Comparison of ENCODE assay signal across 11 cellular contexts in genomic region chr1:214506972-214507431, GRCh38. TPM values are rescaled to one million over a fixed set of nuclear protein-coding genes. Genes with fewer than 3 reads are reported as not detected.
DNase-seq lines count a peak whose midpoint lies in the region; ATAC-seq and TF ChIP-seq lines count a peak whose summit lies in the region.
"Had no signal": no experiment of that assay in that cellular context is flagged by ENCODE, and none has a peak within 500 bp of the region (broad histone marks: within the 10 kb centered on the region; RNA-seq: fewer than 3 reads in every experiment).

No MANE protein-coding gene starts in this region.

- POLR2A ChIA-PET in HCT116 (lab: Charles Lee), result no interaction called here

- DNase-seq in HCT116 (ENCODE audit: low read depth, low spot score) (peak; percentile 39), MM.1S (no peak), kidney tubule cell (ENCODE audit: low spot score) (peak; percentile 97), HUDEP-2 (lab: John Stamatoyannopoulos, UW; ENCODE audit: unreplicated experiment in 76 of 76) (no peak), NCI-H2196 (lab: John Stamatoyannopoulos, UW; ENCODE audit: unreplicated experiment) (no peak), NCI-H2107 treated with DMSO at 0.1 percent for 48 hours (lab: John Stamatoyannopoulos, UW; ENCODE audit: unreplicated experiment) (no peak), T-helper 9 cell (no peak)
- DNase-seq: GDM1, tibial artery had no signal

- no peak for TF ChIP-seq CTCF in HCT116 (IDR thresholded peaks at IDR 0.05 in 2 of 3, conservative IDR thresholded peaks at IDR 0.05 in 1 of 3; ENCODE audit: borderline replicate concordance in 1 of 3, insufficient read depth in 1 of 3, low read depth in 2 of 3, low read length in 2 of 3)
- TF ChIP-seq CTCF in MM.1S (IDR thresholded peaks at IDR 0.05; ENCODE audit: low read length), result no peak

- peak overlapping the region; percentile 10; the same call in 1 of the 2 replicates for H3K27ac ChIP-seq in HCT116 (ENCODE audit: low read depth, low read length)
- H3K27ac ChIP-seq in MM.1S (ENCODE audit: low read length), result no peak overlapping the region
- H3K27ac ChIP-seq: skin epidermis, tibial artery had no signal

- peak overlapping the region; percentile 56 for H3K4me2 ChIP-seq in HCT116 (ENCODE audit: low read length)
- 0 out of 2 replicates have a peak overlapping the region, but pooled peaks have one; percentile 7 for H3K4me2 ChIP-seq in MM.1S (ENCODE audit: low read depth, low read length)

- H4K20me1 ChIP-seq in HCT116 (ENCODE audit: insufficient read depth), result no peaks in the 10 kb centered on the region
- H4K20me1 ChIP-seq in MM.1S (ENCODE audit: insufficient read depth, low read length), result no peaks in the 10 kb centered on the region

- no TSS peak for BruUV-seq in HCT116 (replicated peaks; lab: Mats Ljungman, UMichigan)

- no peak for TF ChIP-seq POLR2A in HCT116 (IDR thresholded peaks at IDR 0.05; ENCODE audit: borderline replicate concordance, extremely low read depth, insufficient read depth, insufficient read length)

- H3K4me1 ChIP-seq in HCT116 (ENCODE audit: control insufficient read depth in 1 of 2, insufficient read depth in 2 of 2, low read length in 2 of 2) (peaks cover 54 to 55% of the 10 kb centered on the region in 2 experiments), MM.1S (ENCODE audit: low read length) (no peaks in the 10 kb centered on the region)

- no peaks in the 10 kb centered on the region for H3K9me2 ChIP-seq in HCT116 (ENCODE audit: insufficient read depth)
- H3K9me2 ChIP-seq in MM.1S (replicated peaks; ENCODE audit: insufficient read depth, low read length), result no peaks in the 10 kb centered on the region

- RAD21 ChIA-PET in HCT116 (lab: Charles Lee; ENCODE audit: low non-redundant PET in 1 of 2, low total read pairs in 2 of 2, uncharacterized antibody in 2 of 2, unreplicated experiment in 2 of 2), result no interaction called here

- no peaks in the 10 kb centered on the region for H3F3A ChIP-seq in MM.1S (ENCODE audit: insufficient read depth, low read length)

- H3K9me3 ChIP-seq in HCT116 (ENCODE audit: control insufficient read depth in 1 of 2, insufficient read depth in 1 of 2, low read depth in 1 of 2, low read length in 2 of 2) (peaks cover 0 to 3% of the 10 kb centered on the region in 2 experiments; a peak in 1 of 4 replicates), MM.1S (replicated peaks; ENCODE audit: insufficient read depth, low read length) (no peaks in the 10 kb centered on the region)
- H3K9me3 ChIP-seq: tibial artery had no signal

- H3K36me3 ChIP-seq in HCT116 (ENCODE audit: control insufficient read depth in 1 of 2, insufficient read depth in 2 of 2, low read length in 2 of 2) (no peaks in the 10 kb centered on the region), MM.1S (replicated peaks; ENCODE audit: insufficient read depth, low read length) (no peaks in the 10 kb centered on the region)
- H3K36me3 ChIP-seq: tibial artery had no signal

- ATAC-seq in GM18858 (IDR thresholded peaks at IDR 0.05; ENCODE audit: unreplicated experiment) (peak; percentile 65), HCT116 (peak; percentile 83)

- H3K9ac ChIP-seq in HCT116 (ENCODE audit: low read length) (no peak overlapping the region), MM.1S (ENCODE audit: low read length) (no peak overlapping the region)

- H3K27me3 ChIP-seq in HCT116 (ENCODE audit: insufficient read depth, low read length) (no peaks in the 10 kb centered on the region), MM.1S (replicated peaks; ENCODE audit: insufficient read depth, low read length) (no peaks in the 10 kb centered on the region)
- H3K27me3 ChIP-seq: tibial artery had no signal

- TF ChIP-seq RAD21 in HCT116 (IDR thresholded peaks at IDR 0.05; ENCODE audit: low read depth), result no peak

- H3K79me2 ChIP-seq in HCT116 (ENCODE audit: insufficient read depth, low read length) (peaks cover 62% of the 10 kb centered on the region), MM.1S (ENCODE audit: low read length) (no peaks in the 10 kb centered on the region)

- intact Hi-C loops in HCT116 (cut with micrococcal nuclease), result no loop called here

- no peak overlapping the region for H2AFZ ChIP-seq in HCT116 (ENCODE audit: low read depth, low read length, poor library complexity, severe bottlenecking)
- no peak overlapping the region for H2AFZ ChIP-seq in MM.1S (ENCODE audit: low read length)

- CTCF ChIA-PET in HCT116 (lab: Charles Lee), result no interaction called here

- H3K4me3 ChIP-seq in HCT116 (replicated peaks in 1 of 2; ENCODE audit: low read depth in 1 of 2, low read length in 2 of 2) (peak overlapping the region in 1 of 2 experiments; percentile 18; a peak in 1 of 4 replicates), MM.1S (ENCODE audit: low read length) (no peak overlapping the region)
- H3K4me3 ChIP-seq: skin epidermis, tibial artery had no signal

TF ChIP-seq in HCT116, 20 proteins besides CTCF, POLR2A, EP300 and RAD21:
- TF ChIP-seq CEBPB (IDR thresholded peaks at IDR 0.05; ENCODE audit: low read depth) (0 out of 2 replicates have a peak, but pooled peaks have one; percentile 10), EZH2 (IDR thresholded peaks at IDR 0.05) (no peak), CBX3 (IDR thresholded peaks at IDR 0.05; ENCODE audit: low read depth) (peak; percentile 50; the same call in 1 of the 2 replicates), SIN3A (IDR thresholded peaks at IDR 0.05; ENCODE audit: low read depth) (no peak; the same call in 1 of the 2 replicates), FOSL1 (IDR thresholded peaks at IDR 0.05; ENCODE audit: low read depth) (peak; percentile 42; the same call in 1 of the 2 replicates), JUND (IDR thresholded peaks at IDR 0.05) (peak; percentile 46; the same call in 1 of the 2 replicates), SP1 (IDR thresholded peaks at IDR 0.05; ENCODE audit: low read depth) (peak; percentile 57; the same call in 1 of the 2 replicates)
TF ChIP-seq in HCT116: peak in this region for 5.

RNA-seq across cellular contexts. Expression of gene PTPN14, which starts 44.4 kb away (rescaled TPM):
- total RNA-seq in HCT116 (2021; ENCODE audit: unreplicated experiment), result 37.5 TPM
- polyA plus RNA-seq in HCT116 (2012), result 7.2 and 11.1 TPM in 2 replicates

Comparison
In these comparisons a context has a peak if more than half of its experiments do, and no peak if none do; other contexts are left out.
1. DNase-seq: peak in HCT116 (single experiment) and kidney tubule cell (single experiment); none in MM.1S (single experiment), HUDEP-2 (0 of 76), NCI-H2196 (single experiment), NCI-H2107 treated with DMSO at 0.1 percent for 48 hours (single experiment) and T-helper 9 cell (single experiment).